In the genomic region with DNA sequence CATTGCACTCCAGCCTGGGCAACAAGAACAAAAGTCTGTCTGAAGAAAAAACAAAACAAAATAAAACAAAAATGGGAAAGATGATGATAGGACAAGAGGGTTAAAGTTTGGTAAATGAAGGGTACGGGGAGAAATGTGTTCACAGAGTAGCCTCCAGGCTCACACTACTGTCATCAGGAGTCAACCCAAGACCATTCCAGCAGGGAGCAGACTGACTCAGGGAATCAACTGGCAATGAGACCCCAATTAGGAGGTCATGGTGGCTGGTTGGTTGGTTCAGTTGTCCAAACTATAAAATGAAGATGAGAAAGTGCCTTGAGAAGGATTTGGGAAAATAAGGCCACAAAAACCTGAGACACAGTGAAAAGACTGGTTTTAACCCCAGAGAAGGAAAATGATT, we compare ENCODE assay signal across 27 cellular contexts. TPM values are rescaled to one million over a fixed set of nuclear protein-coding genes. Genes with fewer than 3 reads are reported as not detected.
A peak's percentile ranks its signal among the peaks of the same experiment; 100 is the strongest.
DNase-seq lines count a peak whose midpoint lies in the region; ATAC-seq, FAIRE-seq and TF ChIP-seq lines count a peak whose summit lies in the region.
"Had no signal": no experiment of that assay in that cellular context is flagged by ENCODE, and none has a peak within 500 bp of the region (broad histone marks: within the 10 kb centered on the region; RNA-seq: fewer than 3 reads in every experiment).

No MANE protein-coding gene starts in this region.

- H3K4me2 ChIP-seq in GM12878 (ENCODE audit: control insufficient read depth, insufficient read depth): no peak overlapping the region

- no peak overlapping the region for H2AFZ ChIP-seq in GM12878 (ENCODE audit: control insufficient read depth, low read depth, low read length)

- H3K27ac ChIP-seq in GM12878 (ENCODE audit: control insufficient read depth, insufficient read depth): no peak overlapping the region

- TF ChIP-seq POLR2A in GM12878 (IDR thresholded peaks at IDR 0.05; ENCODE audit: low read depth, low read length): no peak

- no peak overlapping the region for H3K9ac ChIP-seq in GM12878 (ENCODE audit: control insufficient read depth, insufficient read depth, low read length)

- H4K20me1 ChIP-seq in GM12878 (ENCODE audit: control insufficient read depth, insufficient read depth): no peaks in the 10 kb centered on the region

- no peaks in the 10 kb centered on the region for H3K27me3 Mint-ChIP-seq in activated CD8-positive, alpha-beta memory T cell treated with anti-CD3 and anti-CD28 coated beads, Interleukin-2, amount 10 ng/mL, durations not matched to agents 7 days and 5 days
- H3K27me3 Mint-ChIP-seq: activated B cell treated with CpG ODN at 0.5 μM for 24 hours; effector memory CD8-positive, alpha-beta T cell; T-helper 17 cell had no signal

- SMC1A ChIA-PET in GM12878 (lab: Charles Lee; ENCODE audit: uncharacterized antibody, unreplicated experiment): interaction anchor here (0.8 kb wide), 1 partner anchor 41 kb away, joined by 4 read pairs; no protein-coding TSS in a partner anchor

- RAD21 ChIA-PET in GM12878 (lab: Charles Lee; ENCODE audit: unreplicated experiment): interaction anchor here (1.5 kb wide), 1 partner anchor 57 kb away, joined by 4 read pairs; no protein-coding TSS in a partner anchor

- intact Hi-C loops in GM12878 (cut with micrococcal nuclease; ENCODE audit: unreplicated experiment): no loop called here

- no peaks in the 10 kb centered on the region for H3K9me3 ChIP-seq in GM12878 (replicated peaks; ENCODE audit: control insufficient read depth, insufficient read depth, low read length)

- H3K36me3 ChIP-seq in GM12878 (ENCODE audit: control insufficient read depth in 2 of 2, insufficient read depth in 2 of 2, low read length in 1 of 2): peaks cover 0 to 16% of the 10 kb centered on the region in 2 experiments; a peak in 2 of 4 replicates

- H3K36me3 Mint-ChIP-seq in activated CD8-positive, alpha-beta memory T cell treated with anti-CD3 and anti-CD28 coated beads, Interleukin-2, amount 10 ng/mL, durations not matched to agents 7 days and 5 days: peaks cover 46% of the 10 kb centered on the region
- H3K36me3 Mint-ChIP-seq: type B pancreatic cell had no signal

- H3K27ac Mint-ChIP-seq in activated CD8-positive, alpha-beta memory T cell treated with anti-CD3 and anti-CD28 coated beads, Interleukin-2, amount 10 ng/mL, durations not matched to agents 7 days and 5 days: no peak overlapping the region
- H3K27ac Mint-ChIP-seq: activated B cell treated with CpG ODN at 0.5 μM for 24 hours, type B pancreatic cell had no signal

- H3K27me3 ChIP-seq in GM12878 (replicated peaks in 1 of 2; ENCODE audit: control insufficient read depth in 2 of 2, insufficient read depth in 2 of 2, low read length in 1 of 2): no peaks in the 10 kb centered on the region

- in situ Hi-C loops in GM12878 (cut with MboI): no loop called here

- ATAC-seq in activated CD8-positive, alpha-beta memory T cell treated with anti-CD3 and anti-CD28 coated beads, Interleukin-2, amount 10 ng/mL, durations not matched to agents 7 days and 5 days: no peak
- no peak for ATAC-seq in GM12878
- ATAC-seq in GM19395 (IDR thresholded peaks at IDR 0.05; ENCODE audit: unreplicated experiment): no peak
- ATAC-seq: effector memory CD8-positive, alpha-beta T cell; T-helper 17 cell had no signal

- TF ChIP-seq RAD21 in GM12878 (IDR thresholded peaks at IDR 0.05; ENCODE audit: insufficient read depth, low read depth, low read length): no peak; the same call in 1 of the 2 replicates

- POLR2A ChIA-PET in GM12878 (lab: Charles Lee): interaction anchor here (1.0 kb wide), 1 partner anchor 37 kb away, joined by 3 read pairs; no protein-coding TSS in a partner anchor

- no peaks in the 10 kb centered on the region for H3K79me2 ChIP-seq in GM12878 (ENCODE audit: control insufficient read depth, insufficient read depth, low read length)

- peak; percentile 5 for TF ChIP-seq CTCF in GM10266 (IDR thresholded peaks at IDR 0.05; ENCODE audit: control insufficient read depth, insufficient read depth, low read depth, missing control alignments)
- TF ChIP-seq CTCF in GM12878 (IDR thresholded peaks at IDR 0.05 in 2 of 3, conservative IDR thresholded peaks at IDR 0.05 in 1 of 3; ENCODE audit: control insufficient read depth in 2 of 3, extremely low read depth in 1 of 3, insufficient read depth in 1 of 3, low read depth in 3 of 3, low read length in 3 of 3): peak in 1 of 3 experiments; percentile 23; a peak in 1 of 6 replicates

- no peak for FAIRE-seq in GM12878 (lab: Jason Lieb, UNC)

- no peak overlapping the region for H3K4me3 Mint-ChIP-seq in activated CD8-positive, alpha-beta memory T cell treated with anti-CD3 and anti-CD28 coated beads, Interleukin-2, amount 10 ng/mL, durations not matched to agents 7 days and 5 days
- H3K4me3 Mint-ChIP-seq: activated B cell treated with CpG ODN at 0.5 μM for 24 hours; CD8-positive, alpha-beta memory T cell; effector memory CD8-positive, alpha-beta T cell; T-helper 17 cell; type B pancreatic cell had no signal

- no peaks in the 10 kb centered on the region for H3K4me1 ChIP-seq in GM12878 (ENCODE audit: control insufficient read depth, insufficient read depth, low read length)

- no peak for TF ChIP-seq EP300 in GM12878 (IDR thresholded peaks at IDR 0.05; ENCODE audit: borderline replicate concordance in 1 of 2, control insufficient read depth in 1 of 2, low read depth in 2 of 2, low read length in 2 of 2)

- DNase-seq in activated CD8-positive, alpha-beta memory T cell treated with anti-CD3 and anti-CD28 coated beads, Interleukin-2, amount 10 ng/mL, durations not matched to agents 7 days and 5 days: peak; percentile 15
- no peak for DNase-seq in activated CD8-positive, alpha-beta memory T cell treated with anti-CD3 and anti-CD28 coated beads, Interleukin-2, amount 50 U/mL, for 4 hours
- DNase-seq in GM10266 (ENCODE audit: extremely low spot score) (no peak), GM12878 (ENCODE audit: low read depth, low spot score) (no peak), myocyte (ENCODE audit: low read depth) (peak; percentile 24), epidermal melanocyte (ENCODE audit: insufficient read length, low spot score) (no peak), hippocampal formation (lab: John Stamatoyannopoulos, UW) (no peak)
- DNase-seq: activated B cell treated with CpG ODN at 0.5 μM for 24 hours; activated gamma-delta T cell treated with Interleukin-2 at 50 U/mL for 16 hours; anterior cingulate cortex; CD8-positive, alpha-beta memory T cell; effector memory CD8-positive, alpha-beta T cell; IMR-90; kidney glomerular epithelial cell; midbrain; MV-4-11; NCI-H2029; NCI-H446; retina; SHP77; stimulated activated CD4-positive, alpha-beta T cell treated with anti-CD3 and anti-CD28 coated beads, Interleukin-15, amount 100 ng/mL, for 24 hours; stimulated activated naive CD4-positive, alpha-beta T cell treated with Interleukin-2 at 50 U/mL for 16 hours; T-helper 17 cell had no signal

- 0% methylated on average over 1 of the region's 1 CpG for WGBS in GM12878 (ENCODE audit: insufficient coverage, insufficient replicate concordance, low lambda C conversion rate, missing lambda C conversion rate)

- peaks cover 7% of the 10 kb centered on the region for H3K4me1 Mint-ChIP-seq in activated CD8-positive, alpha-beta memory T cell treated with anti-CD3 and anti-CD28 coated beads, Interleukin-2, amount 10 ng/mL, durations not matched to agents 7 days and 5 days

- H3K4me3 ChIP-seq in GM12878: no peak overlapping the region

- CTCF ChIA-PET in activated CD8-positive, alpha-beta memory T cell treated with anti-CD3 and anti-CD28 coated beads, Interleukin-2, amount 10 ng/mL, durations not matched to agents 7 days and 5 days (lab: Charles Lee): no interaction called here
- CTCF ChIA-PET in GM12878 (lab: Yijun Ruan, JAX): interaction anchor here (1.7 to 1.9 kb wide), 2 partner anchors 48 to 57 kb away, joined by 5 to 7 read pairs; no protein-coding TSS in a partner anchor

- BruUV-seq in GM12878 (replicated peaks; lab: Mats Ljungman, UMichigan): no TSS peak

- peaks cover 2% of the 10 kb centered on the region for H3K9me3 Mint-ChIP-seq in activated CD8-positive, alpha-beta memory T cell treated with anti-CD3 and anti-CD28 coated beads, Interleukin-2, amount 10 ng/mL, durations not matched to agents 7 days and 5 days (ENCODE audit: low read depth)
- H3K9me3 Mint-ChIP-seq: effector memory CD8-positive, alpha-beta T cell; type B pancreatic cell had no signal

TF ChIP-seq in GM12878, 131 proteins besides CTCF, POLR2A, EP300 and RAD21:
- TF ChIP-seq ZNF24 (IDR thresholded peaks at IDR 0.05) (no peak), SMARCA5 (IDR thresholded peaks at IDR 0.05) (no peak), YY1 (IDR thresholded peaks at IDR 0.05; ENCODE audit: low read depth, low read length) (no peak), SMC3 (IDR thresholded peaks at IDR 0.05; ENCODE audit: borderline replicate concordance, low read length) (peak; percentile 9; the same call in 1 of the 2 replicates), POLR2AphosphoS5 (IDR thresholded peaks at IDR 0.05; ENCODE audit: low read length) (no peak), HCFC1 (IDR thresholded peaks at IDR 0.05; ENCODE audit: low read length) (no peak)

RNA-seq across cellular contexts. Expression of a gene that starts 51.8 kb away (rescaled TPM):
- total RNA-seq in activated CD8-positive, alpha-beta memory T cell treated with anti-CD3 and anti-CD28 coated beads, Interleukin-2, amount 10 ng/mL, durations not matched to agents 7 days and 5 days: 10 to 100 TPM; 30.9 to 31.5 TPM
- total RNA-seq in GM12878 (2013; cell fraction: nucleolus; rRNA removed): 551 and 574 TPM in 2 replicates
- 23.6 and 27.5 TPM in 2 replicates for total RNA-seq in GM12878 (2014; rRNA removed)
- total RNA-seq in GM12878 (2014; rRNA removed; fragmentation: Illumina TruSeq; extraction: Trizol): 26.8 and 28.0 TPM in 2 replicates
- total RNA-seq in GM12878 (2021): 28.7 and 29.7 TPM in 2 replicates
- 7.9 TPM for polyA plus RNA-seq in GM12878 (2011; ENCODE audit: low read depth)
- 91.8 and 99.8 TPM in 2 replicates for polyA plus RNA-seq in GM12878 (2011; rRNA removed)
- polyA plus RNA-seq in GM12878 (2011; cell fraction: cytosol; rRNA removed): 60.5 and 63.5 TPM in 2 replicates
- polyA plus RNA-seq in GM12878 (2011; cell fraction: nucleus; rRNA removed): 139 and 178 TPM in 2 replicates
- 12.3 and 19.6 TPM in 2 replicates for polyA plus RNA-seq in GM12878 (2012)
- polyA plus RNA-seq in GM12878 (2014; fragmentation: Illumina TruSeq; extraction: Trizol): 26.5 and 30.0 TPM in 2 replicates
- polyA plus RNA-seq in GM12878 (2014; fragmentation: Nextera tagmentation; extraction: Ambion mirVana): 1 to 10 TPM; 4.0 to 4.2 TPM
- polyA plus RNA-seq in GM12878 (2014; rRNA removed): 23.0 and 25.2 TPM in 2 replicates
- polyA plus RNA-seq in GM12878 (2016; fragmentation: Nextera tagmentation; extraction: Ambion mirVana): 10 to 100 TPM; 16.5 to 19.9 TPM
- 104 and 116 TPM in 2 replicates for polyA minus RNA-seq in GM12878 (2011; rRNA and poly(A)+ RNA removed)
- polyA minus RNA-seq in GM12878 (2011; cell fraction: cytosol; rRNA and poly(A)+ RNA removed): 29.4 and 31.6 TPM in 2 replicates
- 52.3 and 65.3 TPM in 2 replicates for polyA minus RNA-seq in GM12878 (2011; cell fraction: nucleus; rRNA and poly(A)+ RNA removed)
- not detected in 2 replicates for total RNA-seq in myocyte
- 0.01 TPM for polyA plus RNA-seq in myocyte (2012)
- total RNA-seq: Daoy, H4, IMR-90 had no signal
- polyA plus RNA-seq: IMR-90 had no signal

Comparison
In these comparisons a context has a peak if more than half of its experiments do, and no peak if none do; other contexts are left out.
1. DNase-seq: peak in activated CD8-positive, alpha-beta memory T cell treated with anti-CD3 and anti-CD28 coated beads, Interleukin-2, amount 10 ng/mL, durations not matched to agents 7 days and 5 days (single experiment) and myocyte (single experiment); none in activated CD8-positive, alpha-beta memory T cell treated with anti-CD3 and anti-CD28 coated beads, Interleukin-2, amount 50 U/mL, for 4 hours (single experiment), GM10266 (single experiment), GM12878 (single experiment), epidermal melanocyte (single experiment) and hippocampal formation (0 of 2).
2. RNA of a gene that starts 51.8 kb away (total RNA-seq): 30.9 to 31.5 TPM in activated CD8-positive, alpha-beta memory T cell treated with anti-CD3 and anti-CD28 coated beads, Interleukin-2, amount 10 ng/mL, durations not matched to agents 7 days and 5 days and 23.6 to 574 TPM in GM12878; not detected in myocyte; every median in the first group is over 10 times any median in the second.